Comparison of ENCODE assay signal across 1 cellular context in the genomic region with DNA sequence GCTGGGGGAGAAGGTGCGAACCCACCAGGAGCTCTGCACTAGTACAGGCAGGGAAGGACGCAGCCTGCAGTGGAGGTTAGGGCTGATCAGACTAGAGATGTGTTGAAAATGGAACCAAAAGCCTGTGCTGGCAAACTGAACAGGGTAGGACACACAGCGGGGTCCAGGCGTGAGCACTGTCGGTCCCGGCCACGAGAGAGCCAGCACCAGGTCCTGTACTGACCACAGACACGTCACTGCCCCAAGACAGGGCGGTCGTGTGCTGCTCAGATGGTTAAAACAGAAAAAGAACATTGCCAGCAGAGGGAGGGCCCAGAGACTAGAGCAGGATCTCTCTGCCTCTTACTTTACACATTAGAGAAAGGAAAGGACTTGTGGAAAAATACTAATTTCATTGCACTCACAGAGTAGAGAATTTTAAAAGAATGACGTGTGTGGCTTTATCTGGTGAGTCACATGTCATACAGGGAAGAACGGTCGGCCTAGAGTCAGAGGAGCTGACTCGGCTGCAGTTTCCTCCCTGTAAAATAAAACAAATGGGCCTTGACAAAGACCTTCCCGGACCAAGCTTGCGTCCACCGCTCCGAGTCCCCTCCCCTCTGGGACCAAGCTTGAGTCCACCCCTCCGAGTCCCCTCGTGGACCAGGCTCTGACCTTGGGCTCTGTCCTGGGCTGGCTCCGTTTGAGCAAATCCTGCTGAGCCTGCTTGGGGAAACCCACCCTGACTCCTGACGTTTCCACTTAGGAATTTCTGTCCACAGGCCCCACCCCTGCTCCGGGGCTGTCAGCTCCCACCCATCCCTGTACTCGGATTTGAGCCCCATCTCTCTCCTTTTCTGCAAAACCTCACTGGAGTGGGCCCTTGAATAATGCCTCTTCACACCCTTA.
A peak's percentile ranks its signal among the peaks of the same experiment; 100 is the strongest.
TF ChIP-seq lines count a peak whose summit lies in the region.

No MANE protein-coding gene starts in this region.

TF ChIP-seq in HEK293, 187 proteins besides CTCF, POLR2A, EP300 and RAD21 (continued from another document):
- TF ChIP-seq, protein P1, sequence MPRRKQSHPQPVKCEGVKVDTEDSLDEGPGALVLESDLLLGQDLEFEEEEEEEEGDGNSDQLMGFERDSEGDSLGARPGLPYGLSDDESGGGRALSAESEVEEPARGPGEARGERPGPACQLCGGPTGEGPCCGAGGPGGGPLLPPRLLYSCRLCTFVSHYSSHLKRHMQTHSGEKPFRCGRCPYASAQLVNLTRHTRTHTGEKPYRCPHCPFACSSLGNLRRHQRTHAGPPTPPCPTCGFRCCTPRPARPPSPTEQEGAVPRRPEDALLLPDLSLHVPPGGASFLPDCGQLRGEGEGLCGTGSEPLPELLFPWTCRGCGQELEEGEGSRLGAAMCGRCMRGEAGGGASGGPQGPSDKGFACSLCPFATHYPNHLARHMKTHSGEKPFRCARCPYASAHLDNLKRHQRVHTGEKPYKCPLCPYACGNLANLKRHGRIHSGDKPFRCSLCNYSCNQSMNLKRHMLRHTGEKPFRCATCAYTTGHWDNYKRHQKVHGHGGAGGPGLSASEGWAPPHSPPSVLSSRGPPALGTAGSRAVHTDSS (tag by site-specific recombination; IDR thresholded peaks at IDR 0.05) = no peak
- no peak for TF ChIP-seq ZNF157 (tag by site-specific recombination; IDR thresholded peaks at IDR 0.05)
- TF ChIP-seq, protein P2, sequence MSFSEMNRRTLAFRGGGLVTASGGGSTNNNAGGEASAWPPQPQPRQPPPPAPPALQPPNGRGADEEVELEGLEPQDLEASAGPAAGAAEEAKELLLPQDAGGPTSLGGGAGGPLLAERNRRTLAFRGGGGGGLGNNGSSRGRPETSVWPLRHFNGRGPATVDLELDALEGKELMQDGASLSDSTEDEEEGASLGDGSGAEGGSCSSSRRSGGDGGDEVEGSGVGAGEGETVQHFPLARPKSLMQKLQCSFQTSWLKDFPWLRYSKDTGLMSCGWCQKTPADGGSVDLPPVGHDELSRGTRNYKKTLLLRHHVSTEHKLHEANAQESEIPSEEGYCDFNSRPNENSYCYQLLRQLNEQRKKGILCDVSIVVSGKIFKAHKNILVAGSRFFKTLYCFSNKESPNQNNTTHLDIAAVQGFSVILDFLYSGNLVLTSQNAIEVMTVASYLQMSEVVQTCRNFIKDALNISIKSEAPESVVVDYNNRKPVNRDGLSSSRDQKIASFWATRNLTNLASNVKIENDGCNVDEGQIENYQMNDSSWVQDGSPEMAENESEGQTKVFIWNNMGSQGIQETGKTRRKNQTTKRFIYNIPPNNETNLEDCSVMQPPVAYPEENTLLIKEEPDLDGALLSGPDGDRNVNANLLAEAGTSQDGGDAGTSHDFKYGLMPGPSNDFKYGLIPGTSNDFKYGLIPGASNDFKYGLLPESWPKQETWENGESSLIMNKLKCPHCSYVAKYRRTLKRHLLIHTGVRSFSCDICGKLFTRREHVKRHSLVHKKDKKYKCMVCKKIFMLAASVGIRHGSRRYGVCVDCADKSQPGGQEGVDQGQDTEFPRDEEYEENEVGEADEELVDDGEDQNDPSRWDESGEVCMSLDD (tag by site-specific recombination; IDR thresholded peaks at IDR 0.05) = no peak
- peak; percentile 20; the same call in 1 of the 2 replicates for TF ChIP-seq SP2 (tag by site-specific recombination; IDR thresholded peaks at IDR 0.05)
- TF ChIP-seq GLIS2 (tag by site-specific recombination; IDR thresholded peaks at IDR 0.05) = no peak
